1 cellular context compared by ENCODE assay signal in the genomic region with DNA sequence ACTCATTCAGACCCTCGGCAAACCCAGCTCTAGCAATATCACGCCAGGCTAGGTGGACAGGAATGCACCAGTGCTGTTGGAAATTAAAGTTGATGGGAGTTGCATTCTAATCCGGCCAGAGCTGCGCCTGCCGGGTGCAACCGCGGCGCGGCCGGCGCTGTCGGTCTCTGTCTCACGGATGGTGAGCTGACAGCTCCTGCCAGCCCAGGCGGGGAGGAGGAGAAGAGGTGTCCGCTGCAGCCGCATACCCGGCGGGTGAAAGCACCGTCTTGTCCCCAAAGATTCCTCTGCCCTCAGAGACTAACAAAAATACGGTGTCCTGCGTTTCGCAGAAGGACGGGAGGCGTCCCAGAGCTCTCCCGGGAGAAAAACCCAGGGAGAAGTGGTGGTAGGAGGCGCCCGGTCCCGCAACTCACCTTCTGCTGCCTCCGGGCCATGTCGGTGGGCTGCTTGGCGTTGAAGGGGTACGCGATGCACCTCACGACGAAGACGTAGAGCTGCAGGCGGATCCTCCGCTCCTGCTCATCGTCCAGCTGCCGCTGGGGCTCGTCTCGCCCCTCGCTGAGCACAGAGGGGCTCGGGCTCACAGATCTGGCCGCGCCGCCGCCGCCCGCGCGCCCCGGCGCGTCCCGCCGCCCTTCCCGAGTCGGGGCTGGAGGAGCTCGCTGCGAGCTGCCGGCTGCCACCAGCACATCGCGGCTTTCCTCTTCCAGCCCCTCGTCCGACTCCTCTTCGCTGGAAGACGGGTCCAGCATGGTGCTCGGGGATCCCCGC.
TF ChIP-seq lines count a peak whose summit lies in the region.

No MANE protein-coding gene starts in this region.

TF ChIP-seq in H1, 55 proteins besides CTCF, POLR2A, EP300 and RAD21:
- TF ChIP-seq, protein P1, sequence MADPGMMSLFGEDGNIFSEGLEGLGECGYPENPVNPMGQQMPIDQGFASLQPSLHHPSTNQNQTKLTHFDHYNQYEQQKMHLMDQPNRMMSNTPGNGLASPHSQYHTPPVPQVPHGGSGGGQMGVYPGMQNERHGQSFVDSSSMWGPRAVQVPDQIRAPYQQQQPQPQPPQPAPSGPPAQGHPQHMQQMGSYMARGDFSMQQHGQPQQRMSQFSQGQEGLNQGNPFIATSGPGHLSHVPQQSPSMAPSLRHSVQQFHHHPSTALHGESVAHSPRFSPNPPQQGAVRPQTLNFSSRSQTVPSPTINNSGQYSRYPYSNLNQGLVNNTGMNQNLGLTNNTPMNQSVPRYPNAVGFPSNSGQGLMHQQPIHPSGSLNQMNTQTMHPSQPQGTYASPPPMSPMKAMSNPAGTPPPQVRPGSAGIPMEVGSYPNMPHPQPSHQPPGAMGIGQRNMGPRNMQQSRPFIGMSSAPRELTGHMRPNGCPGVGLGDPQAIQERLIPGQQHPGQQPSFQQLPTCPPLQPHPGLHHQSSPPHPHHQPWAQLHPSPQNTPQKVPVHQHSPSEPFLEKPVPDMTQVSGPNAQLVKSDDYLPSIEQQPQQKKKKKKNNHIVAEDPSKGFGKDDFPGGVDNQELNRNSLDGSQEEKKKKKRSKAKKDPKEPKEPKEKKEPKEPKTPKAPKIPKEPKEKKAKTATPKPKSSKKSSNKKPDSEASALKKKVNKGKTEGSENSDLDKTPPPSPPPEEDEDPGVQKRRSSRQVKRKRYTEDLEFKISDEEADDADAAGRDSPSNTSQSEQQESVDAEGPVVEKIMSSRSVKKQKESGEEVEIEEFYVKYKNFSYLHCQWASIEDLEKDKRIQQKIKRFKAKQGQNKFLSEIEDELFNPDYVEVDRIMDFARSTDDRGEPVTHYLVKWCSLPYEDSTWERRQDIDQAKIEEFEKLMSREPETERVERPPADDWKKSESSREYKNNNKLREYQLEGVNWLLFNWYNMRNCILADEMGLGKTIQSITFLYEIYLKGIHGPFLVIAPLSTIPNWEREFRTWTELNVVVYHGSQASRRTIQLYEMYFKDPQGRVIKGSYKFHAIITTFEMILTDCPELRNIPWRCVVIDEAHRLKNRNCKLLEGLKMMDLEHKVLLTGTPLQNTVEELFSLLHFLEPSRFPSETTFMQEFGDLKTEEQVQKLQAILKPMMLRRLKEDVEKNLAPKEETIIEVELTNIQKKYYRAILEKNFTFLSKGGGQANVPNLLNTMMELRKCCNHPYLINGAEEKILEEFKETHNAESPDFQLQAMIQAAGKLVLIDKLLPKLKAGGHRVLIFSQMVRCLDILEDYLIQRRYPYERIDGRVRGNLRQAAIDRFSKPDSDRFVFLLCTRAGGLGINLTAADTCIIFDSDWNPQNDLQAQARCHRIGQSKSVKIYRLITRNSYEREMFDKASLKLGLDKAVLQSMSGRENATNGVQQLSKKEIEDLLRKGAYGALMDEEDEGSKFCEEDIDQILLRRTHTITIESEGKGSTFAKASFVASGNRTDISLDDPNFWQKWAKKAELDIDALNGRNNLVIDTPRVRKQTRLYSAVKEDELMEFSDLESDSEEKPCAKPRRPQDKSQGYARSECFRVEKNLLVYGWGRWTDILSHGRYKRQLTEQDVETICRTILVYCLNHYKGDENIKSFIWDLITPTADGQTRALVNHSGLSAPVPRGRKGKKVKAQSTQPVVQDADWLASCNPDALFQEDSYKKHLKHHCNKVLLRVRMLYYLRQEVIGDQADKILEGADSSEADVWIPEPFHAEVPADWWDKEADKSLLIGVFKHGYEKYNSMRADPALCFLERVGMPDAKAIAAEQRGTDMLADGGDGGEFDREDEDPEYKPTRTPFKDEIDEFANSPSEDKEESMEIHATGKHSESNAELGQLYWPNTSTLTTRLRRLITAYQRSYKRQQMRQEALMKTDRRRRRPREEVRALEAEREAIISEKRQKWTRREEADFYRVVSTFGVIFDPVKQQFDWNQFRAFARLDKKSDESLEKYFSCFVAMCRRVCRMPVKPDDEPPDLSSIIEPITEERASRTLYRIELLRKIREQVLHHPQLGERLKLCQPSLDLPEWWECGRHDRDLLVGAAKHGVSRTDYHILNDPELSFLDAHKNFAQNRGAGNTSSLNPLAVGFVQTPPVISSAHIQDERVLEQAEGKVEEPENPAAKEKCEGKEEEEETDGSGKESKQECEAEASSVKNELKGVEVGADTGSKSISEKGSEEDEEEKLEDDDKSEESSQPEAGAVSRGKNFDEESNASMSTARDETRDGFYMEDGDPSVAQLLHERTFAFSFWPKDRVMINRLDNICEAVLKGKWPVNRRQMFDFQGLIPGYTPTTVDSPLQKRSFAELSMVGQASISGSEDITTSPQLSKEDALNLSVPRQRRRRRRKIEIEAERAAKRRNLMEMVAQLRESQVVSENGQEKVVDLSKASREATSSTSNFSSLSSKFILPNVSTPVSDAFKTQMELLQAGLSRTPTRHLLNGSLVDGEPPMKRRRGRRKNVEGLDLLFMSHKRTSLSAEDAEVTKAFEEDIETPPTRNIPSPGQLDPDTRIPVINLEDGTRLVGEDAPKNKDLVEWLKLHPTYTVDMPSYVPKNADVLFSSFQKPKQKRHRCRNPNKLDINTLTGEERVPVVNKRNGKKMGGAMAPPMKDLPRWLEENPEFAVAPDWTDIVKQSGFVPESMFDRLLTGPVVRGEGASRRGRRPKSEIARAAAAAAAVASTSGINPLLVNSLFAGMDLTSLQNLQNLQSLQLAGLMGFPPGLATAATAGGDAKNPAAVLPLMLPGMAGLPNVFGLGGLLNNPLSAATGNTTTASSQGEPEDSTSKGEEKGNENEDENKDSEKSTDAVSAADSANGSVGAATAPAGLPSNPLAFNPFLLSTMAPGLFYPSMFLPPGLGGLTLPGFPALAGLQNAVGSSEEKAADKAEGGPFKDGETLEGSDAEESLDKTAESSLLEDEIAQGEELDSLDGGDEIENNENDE (IDR thresholded peaks at IDR 0.05; ENCODE audit: insufficient replicate concordance, low read length): no peak
- 0 out of 2 replicates have a peak, but pooled peaks have one; percentile 1 for TF ChIP-seq YY1 (IDR thresholded peaks at IDR 0.05; ENCODE audit: low read depth, low read length)
- peak; percentile 71 for TF ChIP-seq CTBP2 (IDR thresholded peaks at IDR 0.05; ENCODE audit: borderline replicate concordance, insufficient read depth, insufficient read length, low read length)
- TF ChIP-seq ASH2L (IDR thresholded peaks at IDR 0.05; ENCODE audit: low read length): peak; percentile 73
- TF ChIP-seq, protein P2, sequence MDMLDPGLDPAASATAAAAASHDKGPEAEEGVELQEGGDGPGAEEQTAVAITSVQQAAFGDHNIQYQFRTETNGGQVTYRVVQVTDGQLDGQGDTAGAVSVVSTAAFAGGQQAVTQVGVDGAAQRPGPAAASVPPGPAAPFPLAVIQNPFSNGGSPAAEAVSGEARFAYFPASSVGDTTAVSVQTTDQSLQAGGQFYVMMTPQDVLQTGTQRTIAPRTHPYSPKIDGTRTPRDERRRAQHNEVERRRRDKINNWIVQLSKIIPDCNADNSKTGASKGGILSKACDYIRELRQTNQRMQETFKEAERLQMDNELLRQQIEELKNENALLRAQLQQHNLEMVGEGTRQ (IDR thresholded peaks at IDR 0.05; ENCODE audit: low read length): no peak
- TF ChIP-seq TBP (IDR thresholded peaks at IDR 0.05; ENCODE audit: low read depth, low read length): peak; percentile 4; the same call in 1 of the 2 replicates
- TF ChIP-seq SAP30 (IDR thresholded peaks at IDR 0.05; ENCODE audit: insufficient read depth, insufficient replicate concordance, low read length): peak; percentile 39
- peak; percentile 38; the same call in 1 of the 2 replicates for TF ChIP-seq TAF1 (IDR thresholded peaks at IDR 0.05; ENCODE audit: low read depth, low read length)
- peak; percentile 60; the same call in 1 of the 2 replicates for TF ChIP-seq RBBP5 (IDR thresholded peaks at IDR 0.05; ENCODE audit: borderline replicate concordance, low read depth, low read length)
- peak; percentile 52; the same call in 1 of the 2 replicates for TF ChIP-seq SUZ12 (IDR thresholded peaks at IDR 0.05; ENCODE audit: low read length)
- peak; percentile 57 to 87; a peak in 2 of 4 replicates for TF ChIP-seq SIN3A (conservative IDR thresholded peaks at IDR 0.05 in 1 of 2, IDR thresholded peaks at IDR 0.05 in 1 of 2; ENCODE audit: low read depth in 1 of 2, low read length in 2 of 2)
- no peak for TF ChIP-seq RNF2 (IDR thresholded peaks at IDR 0.05; ENCODE audit: borderline replicate concordance, low read depth, low read length, missing control alignments, poor library complexity, severe bottlenecking)
